ENCODE assay signal across 27 cellular contexts in genomic region chr2:194126418-194126817, GRCh38.
"Had no signal": no experiment of that assay in that cellular context is flagged by ENCODE, and none has a peak within 500 bp of the region (broad histone marks: within the 10 kb centered on the region; RNA-seq: fewer than 3 reads in every experiment).

No MANE protein-coding gene starts in this region.

- H3K4me1 Mint-ChIP-seq: endodermal cell; naive thymus-derived CD8-positive, alpha-beta T cell; stimulated activated naive CD8-positive, alpha-beta T cell treated with anti-CD3 and anti-CD28 coated beads, Interleukin-15, amount 100 ng/mL, for 72 hours had no signal

- H3K4me1 ChIP-seq: gastrocnemius medialis, lower lobe of right lung, pancreas, suprapubic skin, thyroid gland, vagina had no signal

- FAIRE-seq: keratinocyte, pancreas had no signal

- DNase-seq: effector CD8-positive, alpha-beta T cell; endodermal cell; foreskin fibroblast; gastrocnemius medialis; head of caudate nucleus; left ventricle myocardium superior; lower lobe of right lung; naive thymus-derived CD8-positive, alpha-beta T cell; pancreas; stimulated activated CD4-positive, alpha-beta T cell treated with anti-CD3 and anti-CD28 coated beads, Interleukin-12 subunit alpha, Interleukin-12 subunit beta, amount 100 ng/mL, for 4 hours; stimulated activated CD4-positive, alpha-beta T cell treated with anti-CD3 and anti-CD28 coated beads, Interleukin-1b, Interleukin-23, amount 100 ng/mL, for 48 hours; stimulated activated CD4-positive, alpha-beta T cell treated with anti-CD3 and anti-CD28 coated beads, Interleukin-4, amount 100 ng/mL, for 1 hour; stimulated activated CD8-positive, alpha-beta memory T cell treated with anti-CD3 and anti-CD28 coated beads, Interleukin-4, amount 100 ng/mL, for 48 hours; stimulated activated naive CD4-positive, alpha-beta T cell; stimulated activated naive CD8-positive, alpha-beta T cell treated with anti-CD3 and anti-CD28 coated beads, Interleukin-15, amount 100 ng/mL, for 72 hours; thyroid gland; trophoblast cell had no signal

- H3K36me3 ChIP-seq: gastrocnemius medialis, lower lobe of right lung, neutrophil, pancreas, suprapubic skin, thyroid gland, vagina had no signal

- H3K27me3 ChIP-seq: gastrocnemius medialis, neutrophil, pancreas, suprapubic skin, thyroid gland, vagina had no signal

- H3K27me3 Mint-ChIP-seq: dendritic cell treated with granulocyte-macrophage colony-stimulating factor and Interleukin-4, amounts not matched to agents 40 ng/mL and 50 ng/mL, for 4 days; naive thymus-derived CD8-positive, alpha-beta T cell; progenitor cell of endocrine pancreas; stimulated activated naive CD8-positive, alpha-beta T cell treated with anti-CD3 and anti-CD28 coated beads, Interleukin-15, amount 100 ng/mL, for 72 hours had no signal

- H3K9me3 ChIP-seq: gastrocnemius medialis, pancreas, thyroid gland, vagina had no signal

- H3K27ac ChIP-seq: epithelial cell of prostate, gastrocnemius medialis, lower lobe of right lung, neutrophil, pancreas, suprapubic skin, thyroid gland, vagina had no signal

- H3K4me3 Mint-ChIP-seq: dendritic cell treated with granulocyte-macrophage colony-stimulating factor and Interleukin-4, amounts not matched to agents 40 ng/mL and 50 ng/mL, for 4 days; endodermal cell; naive thymus-derived CD8-positive, alpha-beta T cell; stimulated activated naive CD8-positive, alpha-beta T cell treated with anti-CD3 and anti-CD28 coated beads, Interleukin-15, amount 100 ng/mL, for 72 hours had no signal

- H3K4me2 ChIP-seq: smooth muscle cell had no signal

- H3K36me3 Mint-ChIP-seq: naive thymus-derived CD8-positive, alpha-beta T cell had no signal

- H3K27ac Mint-ChIP-seq: dendritic cell treated with granulocyte-macrophage colony-stimulating factor and Interleukin-4, amounts not matched to agents 40 ng/mL and 50 ng/mL, for 4 days; endodermal cell; naive thymus-derived CD8-positive, alpha-beta T cell; progenitor cell of endocrine pancreas; stimulated activated naive CD8-positive, alpha-beta T cell treated with anti-CD3 and anti-CD28 coated beads, Interleukin-15, amount 100 ng/mL, for 72 hours had no signal

- H3K4me3 ChIP-seq: gastrocnemius medialis, lower lobe of right lung, pancreas, smooth muscle cell, suprapubic skin, thyroid gland, vagina had no signal

- ATAC-seq: esophagus mucosa; gastrocnemius medialis; left ventricle myocardium superior; lower lobe of right lung; naive thymus-derived CD8-positive, alpha-beta T cell; pancreas; sciatic nerve; stimulated activated naive CD8-positive, alpha-beta T cell treated with anti-CD3 and anti-CD28 coated beads, Interleukin-15, amount 100 ng/mL, for 72 hours had no signal

- H3K9me3 Mint-ChIP-seq: dendritic cell treated with granulocyte-macrophage colony-stimulating factor and Interleukin-4, amounts not matched to agents 40 ng/mL and 50 ng/mL, for 4 days had no signal
